Comparison of ENCODE assay signal across 13 cellular contexts in genomic region chr5:142824391-142824790, GRCh38.
"Had no signal": no experiment of that assay in that cellular context is flagged by ENCODE, and none has a peak within 500 bp of the region (broad histone marks: within the 10 kb centered on the region; RNA-seq: fewer than 3 reads in every experiment).

No MANE protein-coding gene starts in this region.

- H3K36me3 Mint-ChIP-seq: neural progenitor cell had no signal

- ATAC-seq: foreskin keratinocyte had no signal

- H3K9me3 Mint-ChIP-seq: activated naive CD4-positive, alpha-beta T cell treated with anti-CD3 and anti-CD28 coated beads, Interleukin-2, amount 50 U/mL, for 24 hours had no signal

- H3K27me3 Mint-ChIP-seq: activated naive CD4-positive, alpha-beta T cell treated with anti-CD3 and anti-CD28 coated beads, Interleukin-2, amount 50 U/mL, for 24 hours had no signal

- H3K27ac Mint-ChIP-seq: activated naive CD4-positive, alpha-beta T cell treated with anti-CD3 and anti-CD28 coated beads, Interleukin-2, amount 50 U/mL, for 24 hours; neural progenitor cell had no signal

- H3K4me3 Mint-ChIP-seq: activated naive CD4-positive, alpha-beta T cell treated with anti-CD3 and anti-CD28 coated beads, Interleukin-2, amount 50 U/mL, for 24 hours; neural progenitor cell had no signal

- DNase-seq: activated effector memory CD4-positive, alpha-beta T cell treated with Interleukin-2 at 50 U/mL for 16 hours; effector CD4-positive, alpha-beta T cell; foreskin keratinocyte; glutamatergic neuron; hypothalamus; left ventricle myocardium superior; mesendoderm; sigmoid colon; spleen; tibial artery; uterus had no signal
